In genomic region chr4:185141777-185142176, GRCh38 we compare ENCODE assay signal across 23 cellular contexts. TPM values are rescaled to one million over a fixed set of nuclear protein-coding genes. Genes with fewer than 3 reads are reported as not detected.
A peak's percentile ranks its signal among the peaks of the same experiment; 100 is the strongest.
DNase-seq lines count a peak whose midpoint lies in the region; ATAC-seq and TF ChIP-seq lines count a peak whose summit lies in the region.
"Had no signal": no experiment of that assay in that cellular context is flagged by ENCODE, and none has a peak within 500 bp of the region (broad histone marks: within the 10 kb centered on the region; RNA-seq: fewer than 3 reads in every experiment).

No MANE protein-coding gene starts in this region.

- peaks cover 7% of the 10 kb centered on the region for H3K36me3 Mint-ChIP-seq in nephron (ENCODE audit: low read depth)
- H3K36me3 Mint-ChIP-seq: activated naive CD8-positive, alpha-beta T cell had no signal

- peak overlapping the region in 1 of 2 donors; percentile 29 for H3K9ac ChIP-seq in stomach smooth muscle (ENCODE audit: low read length in 2 of 2)

- DNase-seq in heart left ventricle (no peak), cardiac septum (ENCODE audit: low spot score) (no peak), left ventricle myocardium superior (no peak), AG20443 (ENCODE audit: low spot score) (no peak), activated gamma-delta T cell treated with Interleukin-2 at 50 U/mL for 16 hours (no peak), CD1c-positive myeloid dendritic cell (ENCODE audit: extremely low spot score) (no peak)
- DNase-seq: 8988T; activated B cell treated with CpG ODN at 0.5 μM for 24 hours; activated CD4-positive, alpha-beta T cell treated with anti-CD3 and anti-CD28 coated beads, Interleukin-2, amount 50 U/mL, for 48 hours; anterior cingulate cortex; central memory CD4-positive, alpha-beta T cell; endodermal cell; foreskin keratinocyte; NCI-H2029; NCI-H526 treated with DMSO at 0.1 percent for 48 hours; stimulated activated naive CD8-positive, alpha-beta T cell treated with anti-CD3 and anti-CD28 coated beads, Interleukin-15, amount 100 ng/mL, for 72 hours; tibial artery had no signal

- no peak for ATAC-seq in heart left ventricle
- peak; percentile 3 for ATAC-seq in left ventricle myocardium superior
- ATAC-seq: foreskin keratinocyte had no signal

- H3K9me3 Mint-ChIP-seq in nephron, result no peaks in the 10 kb centered on the region
- H3K9me3 Mint-ChIP-seq: activated B cell treated with CpG ODN at 0.5 μM for 24 hours; activated T-helper 2 cell treated with anti-CD3 and anti-CD28 coated beads, Interferon-gamma antibody, Interleukin-2, Interleukin-4, amounts not matched to agents 10 μg/mL and 5 μg/mL and 100 μg/mL, durations not matched to agents 14 hours and 24 hours and 36 hours; endodermal cell; stimulated activated naive CD8-positive, alpha-beta T cell treated with anti-CD3 and anti-CD28 coated beads, Interleukin-15, amount 100 ng/mL, for 72 hours had no signal

- no peak overlapping the region for H3K4me3 ChIP-seq in heart left ventricle
- H3K4me3 ChIP-seq in stomach smooth muscle (ENCODE audit: low read length in 2 of 2), result no peak overlapping the region
- H3K4me3 ChIP-seq: lung had no signal

- 53 to 68% (median 57%) methylated on average over 6 of the region's 6 CpGs for WGBS in heart left ventricle, 4 donors

- H3K27ac ChIP-seq in heart left ventricle, result peak overlapping the region; percentile 77 to 97 (median 88)
- peak overlapping the region; percentile 94 for H3K27ac ChIP-seq in stomach smooth muscle (ENCODE audit: low read length)
- H3K27ac ChIP-seq: foreskin keratinocyte had no signal

- peak overlapping the region; percentile 58 to 74 (median 60) for H3K4me3 Mint-ChIP-seq in nephron

- no peaks in the 10 kb centered on the region for H3K27me3 Mint-ChIP-seq in nephron (ENCODE audit: low read depth)

- H3K9me3 ChIP-seq in heart left ventricle (no peaks in the 10 kb centered on the region), stomach smooth muscle (ENCODE audit: control insufficient read depth in 2 of 2, low read length in 2 of 2) (no peaks in the 10 kb centered on the region)
- H3K9me3 ChIP-seq: prostate gland, tibial artery had no signal

- intact Hi-C loops in heart left ventricle (cut with DNase I), result loop anchor here in 2 of 10 donors (5.0 to 10.0 kb wide), 2 partner anchors 41 to 317 kb away; partner anchors contain the start of gene ACSL1 (in 2 of the 2)
- intact Hi-C loops in cardiac septum (cut with DNase I), result loop anchor here (5.0 to 10.0 kb wide), 3 partner anchors 324 to 497 kb away; partner anchors contain the start of genes CASP3 and PRIMPOL
- intact Hi-C loops in left ventricle myocardium superior (cut with micrococcal nuclease), result no loop called here

- TF ChIP-seq POLR2A in heart left ventricle (IDR thresholded peaks at IDR 0.05), result no peak

- H3K36me3 ChIP-seq in heart left ventricle (peaks cover 0 to 22% (median 11%) of the 10 kb centered on the region in 9 donors), stomach smooth muscle (ENCODE audit: control insufficient read depth in 2 of 2, insufficient read depth in 2 of 2, low read length in 2 of 2) (peaks cover 0 to 14% of the 10 kb centered on the region in 2 donors)
- H3K36me3 ChIP-seq: prostate gland had no signal

- H3K4me1 Mint-ChIP-seq in nephron, result peaks cover 24% of the 10 kb centered on the region

- H3K4me1 ChIP-seq in heart left ventricle (peaks cover 0 to 66% (median 29%) of the 10 kb centered on the region in 12 donors), stomach smooth muscle (ENCODE audit: control insufficient read depth, insufficient read depth, low read length) (peaks cover 33% of the 10 kb centered on the region)
- H3K4me1 ChIP-seq: prostate gland had no signal

- no peak overlapping the region for H3K27ac Mint-ChIP-seq in nephron
- H3K27ac Mint-ChIP-seq: activated T-helper 2 cell treated with anti-CD3 and anti-CD28 coated beads, Interferon-gamma antibody, Interleukin-2, Interleukin-4, amounts not matched to agents 10 μg/mL and 5 μg/mL and 100 μg/mL, durations not matched to agents 14 hours and 24 hours and 36 hours had no signal

- TF ChIP-seq CTCF in heart left ventricle (IDR thresholded peaks at IDR 0.05), result no peak
- no peak for TF ChIP-seq CTCF in nephron (IDR thresholded peaks at IDR 0.05; ENCODE audit: unreplicated experiment in 3 of 3)

- peaks cover 0 to 15% (median 0%) of the 10 kb centered on the region in 9 donors for H3K27me3 ChIP-seq in heart left ventricle
- no peaks in the 10 kb centered on the region for H3K27me3 ChIP-seq in stomach smooth muscle (ENCODE audit: control insufficient read depth in 1 of 2, insufficient read depth in 2 of 2, low read length in 2 of 2)
- H3K27me3 ChIP-seq: foreskin keratinocyte, tibial artery had no signal

RNA-seq across cellular contexts. Expression of gene SLC25A4, which starts 1.3 kb away (rescaled TPM):
- total RNA-seq in heart left ventricle (1,000 to 10,000 TPM in 8 of 9 donors, 100 to 1,000 TPM in 1; 878 to 2,214 (median 1,547) TPM), cardiac septum (1,443 TPM), left ventricle myocardium superior (2,343 TPM)
- 1,000 to 10,000 TPM in 1 of 2 donors, 100 to 1,000 TPM in 1; 935 to 1,170 TPM for polyA plus RNA-seq in heart left ventricle
